Comparison of ENCODE assay signal across 1 cellular context in the genomic region with DNA sequence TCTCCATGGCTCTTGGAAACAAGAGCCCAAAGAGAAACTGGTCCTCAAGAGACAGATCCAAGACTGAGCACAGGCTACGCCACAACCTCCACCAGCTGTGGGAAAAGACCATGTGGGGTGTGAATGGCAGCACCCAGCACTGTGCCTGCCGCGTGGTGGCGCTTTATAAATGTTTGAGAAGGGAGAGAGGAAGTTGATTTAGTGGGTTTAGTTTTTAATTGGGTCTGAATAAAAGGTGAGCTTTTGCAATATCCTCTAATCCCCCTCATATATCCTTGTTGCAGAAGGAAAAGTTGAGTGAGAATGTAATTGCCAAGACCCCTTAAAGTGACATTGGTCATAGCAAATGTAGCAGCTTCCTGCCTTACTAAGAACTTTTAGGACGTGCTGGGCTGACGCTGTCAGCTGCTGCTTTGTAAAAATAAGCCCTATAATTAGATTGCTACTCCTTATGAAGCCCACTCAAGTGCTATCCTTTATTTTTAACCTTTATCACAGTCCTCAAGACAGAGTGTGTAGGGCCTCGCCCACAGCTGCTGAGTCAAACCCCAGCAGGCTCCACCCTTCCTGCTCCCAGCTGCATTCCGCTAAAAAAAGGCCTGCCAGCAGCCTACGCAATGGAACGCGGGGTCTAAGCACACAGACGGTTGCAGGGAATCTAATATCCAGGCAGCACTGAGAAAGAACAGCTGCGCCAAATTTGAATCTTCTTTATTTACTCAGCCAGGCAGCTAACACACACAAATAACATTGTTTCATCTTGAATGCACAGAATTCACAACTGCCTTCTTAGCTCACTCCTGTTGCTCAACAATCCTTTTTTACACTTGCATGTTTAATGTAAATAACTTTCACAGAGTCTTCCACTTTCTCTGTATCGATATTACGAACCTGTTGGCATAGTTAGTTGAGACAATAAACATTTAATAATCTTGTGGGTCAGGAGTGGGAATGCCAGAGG.
TF ChIP-seq lines count a peak whose summit lies in the region.

No MANE protein-coding gene starts in this region.

TF ChIP-seq in K562, 482 proteins besides CTCF, POLR2A, EP300 and RAD21 (continues in another document):
- TF ChIP-seq SRSF3 (IDR thresholded peaks at IDR 0.05; ENCODE audit: insufficient read depth, low read length): no peak
- peak; percentile 89 for TF ChIP-seq SPI1 (IDR thresholded peaks at IDR 0.05; ENCODE audit: borderline replicate concordance, low read depth, low read length)
- TF ChIP-seq, protein P1, sequence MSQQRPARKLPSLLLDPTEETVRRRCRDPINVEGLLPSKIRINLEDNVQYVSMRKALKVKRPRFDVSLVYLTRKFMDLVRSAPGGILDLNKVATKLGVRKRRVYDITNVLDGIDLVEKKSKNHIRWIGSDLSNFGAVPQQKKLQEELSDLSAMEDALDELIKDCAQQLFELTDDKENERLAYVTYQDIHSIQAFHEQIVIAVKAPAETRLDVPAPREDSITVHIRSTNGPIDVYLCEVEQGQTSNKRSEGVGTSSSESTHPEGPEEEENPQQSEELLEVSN (IDR thresholded peaks at IDR 0.05; ENCODE audit: borderline replicate concordance in 1 of 2, extremely low read depth in 1 of 2, insufficient read depth in 1 of 2, insufficient read length in 1 of 2, low read depth in 1 of 2, low read length in 1 of 2, poor library complexity in 1 of 2, severe bottlenecking in 1 of 2): peak; percentile 66 to 84
- no peak for TF ChIP-seq PHB (CRISPR knock-in tag; IDR thresholded peaks at IDR 0.05)
- TF ChIP-seq POLR2AphosphoS5 (IDR thresholded peaks at IDR 0.05; ENCODE audit: control insufficient read depth, insufficient read depth, low read depth, low read length): peak; percentile 83
- no peak for TF ChIP-seq PURB (CRISPR knock-in tag; IDR thresholded peaks at IDR 0.05; ENCODE audit: low read depth)
- TF ChIP-seq, protein P2, sequence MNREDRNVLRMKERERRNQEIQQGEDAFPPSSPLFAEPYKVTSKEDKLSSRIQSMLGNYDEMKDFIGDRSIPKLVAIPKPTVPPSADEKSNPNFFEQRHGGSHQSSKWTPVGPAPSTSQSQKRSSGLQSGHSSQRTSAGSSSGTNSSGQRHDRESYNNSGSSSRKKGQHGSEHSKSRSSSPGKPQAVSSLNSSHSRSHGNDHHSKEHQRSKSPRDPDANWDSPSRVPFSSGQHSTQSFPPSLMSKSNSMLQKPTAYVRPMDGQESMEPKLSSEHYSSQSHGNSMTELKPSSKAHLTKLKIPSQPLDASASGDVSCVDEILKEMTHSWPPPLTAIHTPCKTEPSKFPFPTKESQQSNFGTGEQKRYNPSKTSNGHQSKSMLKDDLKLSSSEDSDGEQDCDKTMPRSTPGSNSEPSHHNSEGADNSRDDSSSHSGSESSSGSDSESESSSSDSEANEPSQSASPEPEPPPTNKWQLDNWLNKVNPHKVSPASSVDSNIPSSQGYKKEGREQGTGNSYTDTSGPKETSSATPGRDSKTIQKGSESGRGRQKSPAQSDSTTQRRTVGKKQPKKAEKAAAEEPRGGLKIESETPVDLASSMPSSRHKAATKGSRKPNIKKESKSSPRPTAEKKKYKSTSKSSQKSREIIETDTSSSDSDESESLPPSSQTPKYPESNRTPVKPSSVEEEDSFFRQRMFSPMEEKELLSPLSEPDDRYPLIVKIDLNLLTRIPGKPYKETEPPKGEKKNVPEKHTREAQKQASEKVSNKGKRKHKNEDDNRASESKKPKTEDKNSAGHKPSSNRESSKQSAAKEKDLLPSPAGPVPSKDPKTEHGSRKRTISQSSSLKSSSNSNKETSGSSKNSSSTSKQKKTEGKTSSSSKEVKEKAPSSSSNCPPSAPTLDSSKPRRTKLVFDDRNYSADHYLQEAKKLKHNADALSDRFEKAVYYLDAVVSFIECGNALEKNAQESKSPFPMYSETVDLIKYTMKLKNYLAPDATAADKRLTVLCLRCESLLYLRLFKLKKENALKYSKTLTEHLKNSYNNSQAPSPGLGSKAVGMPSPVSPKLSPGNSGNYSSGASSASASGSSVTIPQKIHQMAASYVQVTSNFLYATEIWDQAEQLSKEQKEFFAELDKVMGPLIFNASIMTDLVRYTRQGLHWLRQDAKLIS (CRISPR knock-in tag; IDR thresholded peaks at IDR 0.05): 0 out of 2 replicates have a peak, but pooled peaks have one; percentile 22
- TF ChIP-seq NFRKB (IDR thresholded peaks at IDR 0.05; ENCODE audit: low read depth): peak; percentile 67
- TF ChIP-seq ZNF57 (CRISPR knock-in tag; IDR thresholded peaks at IDR 0.05): no peak
- TF ChIP-seq, protein P3, sequence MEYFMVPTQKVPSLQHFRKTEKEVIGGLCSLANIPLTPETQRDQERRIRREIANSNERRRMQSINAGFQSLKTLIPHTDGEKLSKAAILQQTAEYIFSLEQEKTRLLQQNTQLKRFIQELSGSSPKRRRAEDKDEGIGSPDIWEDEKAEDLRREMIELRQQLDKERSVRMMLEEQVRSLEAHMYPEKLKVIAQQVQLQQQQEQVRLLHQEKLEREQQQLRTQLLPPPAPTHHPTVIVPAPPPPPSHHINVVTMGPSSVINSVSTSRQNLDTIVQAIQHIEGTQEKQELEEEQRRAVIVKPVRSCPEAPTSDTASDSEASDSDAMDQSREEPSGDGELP (CRISPR knock-in tag; IDR thresholded peaks at IDR 0.05; ENCODE audit: borderline replicate concordance): peak; percentile 94
- TF ChIP-seq, protein P4, sequence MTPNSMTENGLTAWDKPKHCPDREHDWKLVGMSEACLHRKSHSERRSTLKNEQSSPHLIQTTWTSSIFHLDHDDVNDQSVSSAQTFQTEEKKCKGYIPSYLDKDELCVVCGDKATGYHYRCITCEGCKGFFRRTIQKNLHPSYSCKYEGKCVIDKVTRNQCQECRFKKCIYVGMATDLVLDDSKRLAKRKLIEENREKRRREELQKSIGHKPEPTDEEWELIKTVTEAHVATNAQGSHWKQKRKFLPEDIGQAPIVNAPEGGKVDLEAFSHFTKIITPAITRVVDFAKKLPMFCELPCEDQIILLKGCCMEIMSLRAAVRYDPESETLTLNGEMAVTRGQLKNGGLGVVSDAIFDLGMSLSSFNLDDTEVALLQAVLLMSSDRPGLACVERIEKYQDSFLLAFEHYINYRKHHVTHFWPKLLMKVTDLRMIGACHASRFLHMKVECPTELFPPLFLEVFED (CRISPR knock-in tag; conservative IDR thresholded peaks at IDR 0.05): no peak
- TF ChIP-seq NR2C1 (IDR thresholded peaks at IDR 0.05): peak; percentile 49; the same call in 1 of the 2 replicates
- TF ChIP-seq NR2C1 (tag; IDR thresholded peaks at IDR 0.05): no peak
- TF ChIP-seq, protein P5, sequence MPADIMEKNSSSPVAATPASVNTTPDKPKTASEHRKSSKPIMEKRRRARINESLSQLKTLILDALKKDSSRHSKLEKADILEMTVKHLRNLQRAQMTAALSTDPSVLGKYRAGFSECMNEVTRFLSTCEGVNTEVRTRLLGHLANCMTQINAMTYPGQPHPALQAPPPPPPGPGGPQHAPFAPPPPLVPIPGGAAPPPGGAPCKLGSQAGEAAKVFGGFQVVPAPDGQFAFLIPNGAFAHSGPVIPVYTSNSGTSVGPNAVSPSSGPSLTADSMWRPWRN (IDR thresholded peaks at IDR 0.05; ENCODE audit: low read depth): no peak
- TF ChIP-seq, protein P6, sequence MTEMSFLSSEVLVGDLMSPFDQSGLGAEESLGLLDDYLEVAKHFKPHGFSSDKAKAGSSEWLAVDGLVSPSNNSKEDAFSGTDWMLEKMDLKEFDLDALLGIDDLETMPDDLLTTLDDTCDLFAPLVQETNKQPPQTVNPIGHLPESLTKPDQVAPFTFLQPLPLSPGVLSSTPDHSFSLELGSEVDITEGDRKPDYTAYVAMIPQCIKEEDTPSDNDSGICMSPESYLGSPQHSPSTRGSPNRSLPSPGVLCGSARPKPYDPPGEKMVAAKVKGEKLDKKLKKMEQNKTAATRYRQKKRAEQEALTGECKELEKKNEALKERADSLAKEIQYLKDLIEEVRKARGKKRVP (CRISPR knock-in tag; IDR thresholded peaks at IDR 0.05): peak; percentile 44; the same call in 1 of the 2 replicates
- TF ChIP-seq ATF7 (IDR thresholded peaks at IDR 0.05): peak; percentile 39; the same call in 1 of the 2 replicates
- peak; percentile 51; the same call in 1 of the 2 replicates for TF ChIP-seq XRCC5 (IDR thresholded peaks at IDR 0.05; ENCODE audit: low read depth, low read length)
- TF ChIP-seq FUS (optimal IDR thresholded peaks at IDR 0.05; ENCODE audit: low read depth, low read length): no peak
- peak; percentile 57 for TF ChIP-seq CCNT2 (IDR thresholded peaks at IDR 0.05; ENCODE audit: borderline replicate concordance, extremely low read depth, insufficient read length, low read depth, low read length)
- no peak for TF ChIP-seq ETV6 (IDR thresholded peaks at IDR 0.05; ENCODE audit: borderline replicate concordance in 1 of 2, low read depth in 2 of 2, low read length in 1 of 2)
- no peak for TF ChIP-seq ETV6 (CRISPR knock-in tag; IDR thresholded peaks at IDR 0.05; ENCODE audit: borderline replicate concordance)
- no peak; the same call in 1 of the 2 replicates for TF ChIP-seq LEF1 (IDR thresholded peaks at IDR 0.05)
- peak; percentile 46 to 66; a peak in 3 of 4 replicates for TF ChIP-seq ARNT (IDR thresholded peaks at IDR 0.05)
- TF ChIP-seq ZNF584 (CRISPR knock-in tag; IDR thresholded peaks at IDR 0.05; ENCODE audit: low read depth): no peak
- TF ChIP-seq, protein P7, sequence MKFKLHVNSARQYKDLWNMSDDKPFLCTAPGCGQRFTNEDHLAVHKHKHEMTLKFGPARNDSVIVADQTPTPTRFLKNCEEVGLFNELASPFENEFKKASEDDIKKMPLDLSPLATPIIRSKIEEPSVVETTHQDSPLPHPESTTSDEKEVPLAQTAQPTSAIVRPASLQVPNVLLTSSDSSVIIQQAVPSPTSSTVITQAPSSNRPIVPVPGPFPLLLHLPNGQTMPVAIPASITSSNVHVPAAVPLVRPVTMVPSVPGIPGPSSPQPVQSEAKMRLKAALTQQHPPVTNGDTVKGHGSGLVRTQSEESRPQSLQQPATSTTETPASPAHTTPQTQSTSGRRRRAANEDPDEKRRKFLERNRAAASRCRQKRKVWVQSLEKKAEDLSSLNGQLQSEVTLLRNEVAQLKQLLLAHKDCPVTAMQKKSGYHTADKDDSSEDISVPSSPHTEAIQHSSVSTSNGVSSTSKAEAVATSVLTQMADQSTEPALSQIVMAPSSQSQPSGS (CRISPR knock-in tag; IDR thresholded peaks at IDR 0.05): no peak
- TF ChIP-seq, protein P8, sequence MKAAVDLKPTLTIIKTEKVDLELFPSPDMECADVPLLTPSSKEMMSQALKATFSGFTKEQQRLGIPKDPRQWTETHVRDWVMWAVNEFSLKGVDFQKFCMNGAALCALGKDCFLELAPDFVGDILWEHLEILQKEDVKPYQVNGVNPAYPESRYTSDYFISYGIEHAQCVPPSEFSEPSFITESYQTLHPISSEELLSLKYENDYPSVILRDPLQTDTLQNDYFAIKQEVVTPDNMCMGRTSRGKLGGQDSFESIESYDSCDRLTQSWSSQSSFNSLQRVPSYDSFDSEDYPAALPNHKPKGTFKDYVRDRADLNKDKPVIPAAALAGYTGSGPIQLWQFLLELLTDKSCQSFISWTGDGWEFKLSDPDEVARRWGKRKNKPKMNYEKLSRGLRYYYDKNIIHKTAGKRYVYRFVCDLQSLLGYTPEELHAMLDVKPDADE (conservative IDR thresholded peaks at IDR 0.05; ENCODE audit: control insufficient read depth, low read depth, low read length): no peak
- TF ChIP-seq, protein P9, sequence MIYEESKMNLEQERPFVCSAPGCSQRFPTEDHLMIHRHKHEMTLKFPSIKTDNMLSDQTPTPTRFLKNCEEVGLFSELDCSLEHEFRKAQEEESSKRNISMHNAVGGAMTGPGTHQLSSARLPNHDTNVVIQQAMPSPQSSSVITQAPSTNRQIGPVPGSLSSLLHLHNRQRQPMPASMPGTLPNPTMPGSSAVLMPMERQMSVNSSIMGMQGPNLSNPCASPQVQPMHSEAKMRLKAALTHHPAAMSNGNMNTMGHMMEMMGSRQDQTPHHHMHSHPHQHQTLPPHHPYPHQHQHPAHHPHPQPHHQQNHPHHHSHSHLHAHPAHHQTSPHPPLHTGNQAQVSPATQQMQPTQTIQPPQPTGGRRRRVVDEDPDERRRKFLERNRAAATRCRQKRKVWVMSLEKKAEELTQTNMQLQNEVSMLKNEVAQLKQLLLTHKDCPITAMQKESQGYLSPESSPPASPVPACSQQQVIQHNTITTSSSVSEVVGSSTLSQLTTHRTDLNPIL (CRISPR knock-in tag; IDR thresholded peaks at IDR 0.05): peak; percentile 63; the same call in 1 of the 2 replicates
- no peak for TF ChIP-seq KAT8 (IDR thresholded peaks at IDR 0.05; ENCODE audit: low read depth)
- no peak for TF ChIP-seq HLTF (IDR thresholded peaks at IDR 0.05)
- TF ChIP-seq, protein P10, sequence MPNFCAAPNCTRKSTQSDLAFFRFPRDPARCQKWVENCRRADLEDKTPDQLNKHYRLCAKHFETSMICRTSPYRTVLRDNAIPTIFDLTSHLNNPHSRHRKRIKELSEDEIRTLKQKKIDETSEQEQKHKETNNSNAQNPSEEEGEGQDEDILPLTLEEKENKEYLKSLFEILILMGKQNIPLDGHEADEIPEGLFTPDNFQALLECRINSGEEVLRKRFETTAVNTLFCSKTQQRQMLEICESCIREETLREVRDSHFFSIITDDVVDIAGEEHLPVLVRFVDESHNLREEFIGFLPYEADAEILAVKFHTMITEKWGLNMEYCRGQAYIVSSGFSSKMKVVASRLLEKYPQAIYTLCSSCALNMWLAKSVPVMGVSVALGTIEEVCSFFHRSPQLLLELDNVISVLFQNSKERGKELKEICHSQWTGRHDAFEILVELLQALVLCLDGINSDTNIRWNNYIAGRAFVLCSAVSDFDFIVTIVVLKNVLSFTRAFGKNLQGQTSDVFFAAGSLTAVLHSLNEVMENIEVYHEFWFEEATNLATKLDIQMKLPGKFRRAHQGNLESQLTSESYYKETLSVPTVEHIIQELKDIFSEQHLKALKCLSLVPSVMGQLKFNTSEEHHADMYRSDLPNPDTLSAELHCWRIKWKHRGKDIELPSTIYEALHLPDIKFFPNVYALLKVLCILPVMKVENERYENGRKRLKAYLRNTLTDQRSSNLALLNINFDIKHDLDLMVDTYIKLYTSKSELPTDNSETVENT (CRISPR knock-in tag; IDR thresholded peaks at IDR 0.05): no peak
- TF ChIP-seq ZNF444 (CRISPR knock-in tag; IDR thresholded peaks at IDR 0.05): no peak
- TF ChIP-seq ZFPM2 (CRISPR knock-in tag; IDR thresholded peaks at IDR 0.05): no peak
